8 cellular contexts compared by ENCODE assay signal in genomic region chr2:202178342-202178958, GRCh38. TPM values are rescaled to one million over a fixed set of nuclear protein-coding genes. Genes with fewer than 3 reads are reported as not detected.
DNase-seq lines count a peak whose midpoint lies in the region; ATAC-seq, FAIRE-seq and TF ChIP-seq lines count a peak whose summit lies in the region.

No MANE protein-coding gene starts in this region.

- DNase-seq in D721Med (ENCODE audit: insufficient read length, low spot score) (no peak), HPDE6-E6E7 (ENCODE audit: extremely low spot score) (peak; percentile 40), NOMO-1 treated with DMSO at 0.1 percent for 48 hours (lab: John Stamatoyannopoulos, UW; ENCODE audit: unreplicated experiment) (peak; percentile 31), esophagus squamous epithelium (lab: John Stamatoyannopoulos, UW) (no peak), natural killer cell (no peak), tibial nerve (ENCODE audit: low spot score in 2 of 2) (peak; percentile 44 to 93)
- peak; percentile 7 to 8 for DNase-seq in activated CD8-positive, alpha-beta memory T cell treated with anti-CD3 and anti-CD28 coated beads for 4 hours (ENCODE audit: low read depth in 2 of 2)

- peak; percentile 93 for TF ChIP-seq CTCF in D721Med (IDR thresholded peaks at IDR 0.05; ENCODE audit: insufficient read depth, missing control alignments)
- TF ChIP-seq CTCF in esophagus squamous epithelium (IDR thresholded peaks at IDR 0.05), result peak; percentile 75 to 86 (median 80)
- peak; percentile 78 for TF ChIP-seq CTCF in natural killer cell (IDR thresholded peaks at IDR 0.05)
- peak; percentile 70 to 84 (median 78) for TF ChIP-seq CTCF in tibial nerve (IDR thresholded peaks at IDR 0.05)

- H3K27ac Mint-ChIP-seq in natural killer cell, result no peak overlapping the region

- H3K36me3 Mint-ChIP-seq in natural killer cell, result no peaks in the 10 kb centered on the region

- no peaks in the 10 kb centered on the region for H3K9me3 Mint-ChIP-seq in natural killer cell

- H3K4me3 ChIP-seq in esophagus squamous epithelium (no peak overlapping the region), tibial nerve (no peak overlapping the region)

- WGBS in esophagus squamous epithelium, 2 donors, result 39 to 50% methylated on average over 7 of the region's 7 CpGs
- WGBS in tibial nerve, 2 donors, result 42 to 44% methylated on average over 7 of the region's 7 CpGs

- H3K27ac ChIP-seq in esophagus squamous epithelium (no peak overlapping the region), tibial nerve (no peak overlapping the region)

- H3K27me3 Mint-ChIP-seq in natural killer cell (ENCODE audit: low read depth in 2 of 2), result peaks cover 0 to 3% of the 10 kb centered on the region in 2 donors

- FAIRE-seq in D721Med (lab: Jason Lieb, UNC), result peak; percentile 77

- H3K36me3 ChIP-seq in esophagus squamous epithelium (no peaks in the 10 kb centered on the region), tibial nerve (no peaks in the 10 kb centered on the region)

- no peak for TF ChIP-seq EP300 in tibial nerve (IDR thresholded peaks at IDR 0.05)

- H3K4me1 ChIP-seq in esophagus squamous epithelium, result no peaks in the 10 kb centered on the region
- no peaks in the 10 kb centered on the region for H3K4me1 ChIP-seq in tibial nerve

- H3K4me1 Mint-ChIP-seq in natural killer cell, result no peaks in the 10 kb centered on the region

- H3K4me3 Mint-ChIP-seq in natural killer cell, result no peak overlapping the region

- TF ChIP-seq POLR2A in esophagus squamous epithelium (IDR thresholded peaks at IDR 0.05) (no peak), tibial nerve (IDR thresholded peaks at IDR 0.05) (no peak)

- ATAC-seq in natural killer cell, result peak; percentile 64 to 77 (median 75)
- no peak for ATAC-seq in GM21360 (IDR thresholded peaks at IDR 0.05; ENCODE audit: unreplicated experiment)

- intact Hi-C loops in esophagus squamous epithelium (cut with DNase I), result loop anchor here (5.0 kb wide), 1 partner anchor 316 kb away; no protein-coding TSS in a partner anchor
- intact Hi-C loops in natural killer cell (cut with micrococcal nuclease), result loop anchor here (1.0 kb wide), 1 partner anchor 318 kb away; no protein-coding TSS in a partner anchor

- no peaks in the 10 kb centered on the region for H3K9me3 ChIP-seq in esophagus squamous epithelium
- no peaks in the 10 kb centered on the region for H3K9me3 ChIP-seq in tibial nerve

- H3K27me3 ChIP-seq in esophagus squamous epithelium, result no peaks in the 10 kb centered on the region
- H3K27me3 ChIP-seq in tibial nerve, result no peaks in the 10 kb centered on the region

RNA-seq across cellular contexts. Expression of gene SUMO1, which starts 59.9 kb away (rescaled TPM):
- total RNA-seq in esophagus squamous epithelium (10 to 100 TPM; 28.8 to 82.6 (median 54.0) TPM), natural killer cell (10 to 100 TPM; 70.1 to 84.1 (median 70.7) TPM), tibial nerve (10 to 100 TPM; 43.3 to 52.2 (median 48.3) TPM)

Comparison
In these comparisons a context has a peak if more than half of its experiments do, and no peak if none do; other contexts are left out.
1. DNase-seq: peak in HPDE6-E6E7 (single experiment), NOMO-1 treated with DMSO at 0.1 percent for 48 hours (single experiment), activated CD8-positive, alpha-beta memory T cell treated with anti-CD3 and anti-CD28 coated beads for 4 hours (2 of 2) and tibial nerve (2 of 2); none in D721Med (single experiment), esophagus squamous epithelium (single experiment) and natural killer cell (single experiment).
2. Peak in every context shown above with its lines, with median percentiles within 50 percentile points of each other: CTCF ChIP-seq.